8 cellular contexts compared by ENCODE assay signal in the genomic region with DNA sequence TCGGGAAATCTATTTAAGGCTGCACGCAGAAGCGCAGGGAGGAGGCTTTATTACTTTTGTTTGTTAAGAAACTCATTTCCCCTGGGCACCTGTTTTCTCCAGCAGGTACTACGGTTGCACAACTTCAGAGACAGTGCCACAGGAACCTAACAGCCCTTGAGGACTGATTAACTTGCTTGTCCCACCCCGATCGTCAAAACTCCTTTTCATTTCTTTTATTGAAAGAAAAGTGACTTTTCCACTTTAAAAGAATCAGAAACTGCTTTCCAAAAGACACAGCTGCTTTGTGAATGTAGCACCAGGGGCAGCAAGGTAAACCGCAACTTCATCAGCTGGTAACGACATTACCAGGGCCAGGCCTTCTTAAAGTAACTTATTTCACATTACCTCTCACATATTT. TPM values are rescaled to one million over a fixed set of nuclear protein-coding genes. Genes with fewer than 3 reads are reported as not detected.
DNase-seq lines count a peak whose midpoint lies in the region; ATAC-seq and TF ChIP-seq lines count a peak whose summit lies in the region.

No MANE protein-coding gene starts in this region.

- peak overlapping the region; percentile 92 for H3K27ac Mint-ChIP-seq in activated CD4-positive, alpha-beta T cell treated with anti-CD3 and anti-CD28 coated beads, Interleukin-2, amount 10 ng/mL, durations not matched to agents 24 days and 14 days

- no peak for TF ChIP-seq CTCF in fibroblast of villous mesenchyme (IDR thresholded peaks at IDR 0.05; ENCODE audit: insufficient read depth, low read depth, low read length)

- H3K9me3 Mint-ChIP-seq in activated CD4-positive, alpha-beta T cell treated with anti-CD3 and anti-CD28 coated beads, Interleukin-2, amount 10 ng/mL, durations not matched to agents 24 days and 14 days: no peaks in the 10 kb centered on the region

- peaks cover 52% of the 10 kb centered on the region for H3K4me1 Mint-ChIP-seq in activated CD4-positive, alpha-beta T cell treated with anti-CD3 and anti-CD28 coated beads, Interleukin-2, amount 10 ng/mL, durations not matched to agents 24 days and 14 days

- ATAC-seq in GM18517 (IDR thresholded peaks at IDR 0.05; ENCODE audit: unreplicated experiment) (no peak), HG02938 (IDR thresholded peaks at IDR 0.05; ENCODE audit: unreplicated experiment) (no peak)

- intact Hi-C loops in activated CD4-positive, alpha-beta T cell treated with anti-CD3 and anti-CD28 coated beads, Interleukin-2, amount 10 ng/mL, durations not matched to agents 24 days and 14 days (cut with micrococcal nuclease): loop anchor here (5.0 to 10.0 kb wide), 3 partner anchors 271 to 1671 kb away; a partner anchor contains a TSS

- no peak overlapping the region for H3K27ac ChIP-seq in SK-N-MC

- H3K4me3 ChIP-seq in SK-N-MC (peak overlapping the region; percentile 95), fibroblast of villous mesenchyme (ENCODE audit: low read depth, low read length) (peak overlapping the region; percentile 97), skeletal muscle cell (ENCODE audit: low read depth, low read length) (peak overlapping the region; percentile 93)

- peaks cover 46% of the 10 kb centered on the region for H3K36me3 Mint-ChIP-seq in activated CD4-positive, alpha-beta T cell treated with anti-CD3 and anti-CD28 coated beads, Interleukin-2, amount 10 ng/mL, durations not matched to agents 24 days and 14 days (ENCODE audit: low read depth)

- peak overlapping the region; percentile 92 for H3K4me3 Mint-ChIP-seq in activated CD4-positive, alpha-beta T cell treated with anti-CD3 and anti-CD28 coated beads, Interleukin-2, amount 10 ng/mL, durations not matched to agents 24 days and 14 days

- peaks cover 24% of the 10 kb centered on the region; the same call in 1 of the 2 replicates for H3K36me3 ChIP-seq in SK-N-MC (ENCODE audit: insufficient read depth, low read length)

- no peaks in the 10 kb centered on the region for H3K9me3 ChIP-seq in SK-N-MC (ENCODE audit: low read depth, low read length)

- H3K9ac ChIP-seq in SK-N-MC (ENCODE audit: insufficient read length): peak overlapping the region; percentile 89

- DNase-seq in activated CD4-positive, alpha-beta T cell treated with anti-CD3 and anti-CD28 coated beads, Interleukin-2, amount 10 ng/mL, durations not matched to agents 24 days and 14 days: peak; percentile 73
- no peak for DNase-seq in activated CD4-positive, alpha-beta T cell treated with anti-CD3 and anti-CD28 coated beads, Interleukin-2, amount 50 U/mL, for 4 hours
- no peak for DNase-seq in SK-N-MC (ENCODE audit: low read depth, low spot score)
- peak; percentile 38 for DNase-seq in fibroblast of villous mesenchyme (ENCODE audit: low read depth)
- no peak for DNase-seq in skeletal muscle cell (ENCODE audit: low read depth)
- DNase-seq in amygdala (lab: John Stamatoyannopoulos, UW): no peak

- H3K27me3 Mint-ChIP-seq in activated CD4-positive, alpha-beta T cell treated with anti-CD3 and anti-CD28 coated beads, Interleukin-2, amount 10 ng/mL, durations not matched to agents 24 days and 14 days: no peaks in the 10 kb centered on the region

RNA-seq across cellular contexts. Expression of a gene that starts 1.5 kb away (rescaled TPM):
- total RNA-seq in activated CD4-positive, alpha-beta T cell treated with anti-CD3 and anti-CD28 coated beads, Interleukin-2, amount 10 ng/mL, durations not matched to agents 24 days and 14 days: 145 and 147 TPM in 2 replicates
- 60.5 and 89.5 TPM in 2 replicates for total RNA-seq in fibroblast of villous mesenchyme

Comparison
In these comparisons a context has a peak if more than half of its experiments do, and no peak if none do; other contexts are left out.
1. DNase-seq: peak in activated CD4-positive, alpha-beta T cell treated with anti-CD3 and anti-CD28 coated beads, Interleukin-2, amount 10 ng/mL, durations not matched to agents 24 days and 14 days (single experiment) and fibroblast of villous mesenchyme (single experiment); none in activated CD4-positive, alpha-beta T cell treated with anti-CD3 and anti-CD28 coated beads, Interleukin-2, amount 50 U/mL, for 4 hours (0 of 2), SK-N-MC (single experiment), skeletal muscle cell (single experiment) and amygdala (0 of 56).
2. Peak in every context shown above with its lines, with median percentiles within 50 percentile points of each other: H3K4me3 ChIP-seq.